In genomic region chr12:46384451-46385301, GRCh38 we compare ENCODE assay signal across 1 cellular context.
TF ChIP-seq lines count a peak whose summit lies in the region.

No MANE protein-coding gene starts in this region.

TF ChIP-seq in HepG2, 621 proteins besides CTCF, POLR2A, EP300 and RAD21 (continued from another document and continues in another):
- TF ChIP-seq ZNF407 (CRISPR knock-in tag; IDR thresholded peaks at IDR 0.05; ENCODE audit: not compliant biosample characterization) (no peak), ZNF367 (CRISPR knock-in tag; IDR thresholded peaks at IDR 0.05; ENCODE audit: borderline replicate concordance) (no peak), STAT5B (CRISPR knock-in tag; IDR thresholded peaks at IDR 0.05) (no peak), AGO2 (optimal IDR thresholded peaks at IDR 0.05; ENCODE audit: low read depth, low read length) (no peak), MBD4 (IDR thresholded peaks at IDR 0.05; ENCODE audit: borderline replicate concordance, low read length) (0 out of 2 replicates have a peak, but pooled peaks have one; percentile 55), ZNF597 (CRISPR knock-in tag; IDR thresholded peaks at IDR 0.05) (no peak), MXD4 (CRISPR knock-in tag; IDR thresholded peaks at IDR 0.05) (no peak), ARID5B (CRISPR knock-in tag; IDR thresholded peaks at IDR 0.05) (no peak), BCL6 (CRISPR knock-in tag; IDR thresholded peaks at IDR 0.05) (peak; percentile 20; the same call in 1 of the 2 replicates), ZNF160 (CRISPR knock-in tag; IDR thresholded peaks at IDR 0.05) (no peak), ZNF207 (IDR thresholded peaks at IDR 0.05; ENCODE audit: borderline replicate concordance) (no peak), CSRNP2 (CRISPR knock-in tag; conservative IDR thresholded peaks at IDR 0.05; ENCODE audit: low read depth) (no peak), ZFP91 (CRISPR knock-in tag; IDR thresholded peaks at IDR 0.05; ENCODE audit: borderline replicate concordance) (no peak), ZNF546 (CRISPR knock-in tag; conservative IDR thresholded peaks at IDR 0.05) (no peak), ATAD3A (CRISPR knock-in tag; IDR thresholded peaks at IDR 0.05) (no peak), ELK4 (CRISPR knock-in tag; IDR thresholded peaks at IDR 0.05; ENCODE audit: borderline replicate concordance) (no peak), ZNF136 (CRISPR knock-in tag; IDR thresholded peaks at IDR 0.05; ENCODE audit: low read depth) (no peak), ZNF235 (CRISPR knock-in tag; IDR thresholded peaks at IDR 0.05; ENCODE audit: borderline replicate concordance) (no peak), SP1 (IDR thresholded peaks at IDR 0.05) (no peak), SP1 (CRISPR knock-in tag; IDR thresholded peaks at IDR 0.05) (no peak), ZSCAN20 (CRISPR knock-in tag; IDR thresholded peaks at IDR 0.05; ENCODE audit: borderline replicate concordance) (no peak), ZNF354B (CRISPR knock-in tag; IDR thresholded peaks at IDR 0.05) (no peak), ARID3A (IDR thresholded peaks at IDR 0.05; ENCODE audit: low read depth, low read length) (no peak), GABPB1 (CRISPR knock-in tag; IDR thresholded peaks at IDR 0.05) (no peak), ATF7 (IDR thresholded peaks at IDR 0.05) (no peak), ATF7 (CRISPR knock-in tag; IDR thresholded peaks at IDR 0.05) (no peak), TEAD2 (CRISPR knock-in tag; IDR thresholded peaks at IDR 0.05) (no peak), MNT (IDR thresholded peaks at IDR 0.05) (no peak), THAP11 (CRISPR knock-in tag; IDR thresholded peaks at IDR 0.05) (no peak), STAT6 (CRISPR knock-in tag; IDR thresholded peaks at IDR 0.05; ENCODE audit: borderline replicate concordance) (no peak), SSRP1 (CRISPR knock-in tag; IDR thresholded peaks at IDR 0.05) (peak; percentile 90)
